In genomic region chr4:182540496-182540895, GRCh38 we compare ENCODE assay signal across 23 cellular contexts.
"Had no signal": no experiment of that assay in that cellular context is flagged by ENCODE, and none has a peak within 500 bp of the region (broad histone marks: within the 10 kb centered on the region; RNA-seq: fewer than 3 reads in every experiment).

No MANE protein-coding gene starts in this region.

- H3K27ac ChIP-seq: colonic mucosa, coronary artery, dorsolateral prefrontal cortex, epithelial cell of prostate, esophagus muscularis mucosa, esophagus squamous epithelium, foreskin keratinocyte, gastrocnemius medialis, gastroesophageal sphincter, heart left ventricle, heart right ventricle had no signal

- H3K4me1 ChIP-seq: colonic mucosa, esophagus squamous epithelium, foreskin keratinocyte, gastroesophageal sphincter, heart left ventricle, heart right ventricle had no signal

- H3K27me3 Mint-ChIP-seq: dendritic cell treated with granulocyte-macrophage colony-stimulating factor and Interleukin-4, amounts not matched to agents 40 ng/mL and 50 ng/mL, for 4 days had no signal

- ATAC-seq: esophagus mucosa, foreskin keratinocyte, gastrocnemius medialis, gastroesophageal sphincter, heart left ventricle, heart right ventricle had no signal

- H3K9me3 ChIP-seq: colonic mucosa, esophagus muscularis mucosa, esophagus squamous epithelium, gastrocnemius medialis, gastroesophageal sphincter, heart left ventricle, heart right ventricle had no signal

- H3K27ac Mint-ChIP-seq: dendritic cell treated with granulocyte-macrophage colony-stimulating factor and Interleukin-4, amounts not matched to agents 40 ng/mL and 50 ng/mL, for 4 days; endodermal cell had no signal

- H3K4me1 Mint-ChIP-seq: endodermal cell had no signal

- H3K36me3 ChIP-seq: colonic mucosa, esophagus muscularis mucosa, esophagus squamous epithelium, gastrocnemius medialis, gastroesophageal sphincter, heart left ventricle, heart right ventricle had no signal

- H3K9me3 Mint-ChIP-seq: dendritic cell treated with granulocyte-macrophage colony-stimulating factor and Interleukin-4, amounts not matched to agents 40 ng/mL and 50 ng/mL, for 4 days; endodermal cell had no signal

- H3K4me3 Mint-ChIP-seq: dendritic cell treated with granulocyte-macrophage colony-stimulating factor and Interleukin-4, amounts not matched to agents 40 ng/mL and 50 ng/mL, for 4 days; endodermal cell had no signal

- H3K4me3 ChIP-seq: colonic mucosa, coronary artery, dorsolateral prefrontal cortex, esophagus muscularis mucosa, esophagus squamous epithelium, gastrocnemius medialis, gastroesophageal sphincter, heart left ventricle, heart right ventricle had no signal

- DNase-seq: colonic mucosa; cortex of kidney; dermis blood vessel endothelial cell; dorsolateral prefrontal cortex; effector CD4-positive, alpha-beta T cell; effector CD8-positive, alpha-beta T cell; effector memory CD4-positive, alpha-beta T cell; endodermal cell; erythroblast; esophagus squamous epithelium; foreskin fibroblast; foreskin keratinocyte; foreskin melanocyte; gastrocnemius medialis; glutamatergic neuron; heart left ventricle; heart right ventricle had no signal

- H3K27me3 ChIP-seq: colonic mucosa, esophagus muscularis mucosa, esophagus squamous epithelium, foreskin keratinocyte, gastrocnemius medialis, gastroesophageal sphincter, heart left ventricle, heart right ventricle had no signal
